In genomic region chr17:55294042-55294751, GRCh38 we compare ENCODE assay signal across 1 cellular context.
TF ChIP-seq lines count a peak whose summit lies in the region.

No MANE protein-coding gene starts in this region.

TF ChIP-seq in K562, 482 proteins besides CTCF, POLR2A, EP300 and RAD21:
- TF ChIP-seq HDAC1 (IDR thresholded peaks at IDR 0.05), result no peak
- no peak for TF ChIP-seq THAP12 (CRISPR knock-in tag; IDR thresholded peaks at IDR 0.05)
- no peak for TF ChIP-seq TAF15 (IDR thresholded peaks at IDR 0.05; ENCODE audit: low read depth, low read length)
- TF ChIP-seq ZBTB34 (CRISPR knock-in tag; IDR thresholded peaks at IDR 0.05), result no peak
- TF ChIP-seq KHSRP (IDR thresholded peaks at IDR 0.05), result no peak
- no peak for TF ChIP-seq MTA3 (IDR thresholded peaks at IDR 0.05; ENCODE audit: borderline replicate concordance)
- TF ChIP-seq ZKSCAN8 (CRISPR knock-in tag; IDR thresholded peaks at IDR 0.05), result no peak
- no peak for TF ChIP-seq TRIM28 (IDR thresholded peaks at IDR 0.05)
- TF ChIP-seq ATF1 (CRISPR knock-in tag; IDR thresholded peaks at IDR 0.05), result no peak
- no peak for TF ChIP-seq ATF1 (tag; IDR thresholded peaks at IDR 0.05)
- TF ChIP-seq ZMIZ1 (IDR thresholded peaks at IDR 0.05; ENCODE audit: low read depth in 2 of 2, low read length in 2 of 2), result no peak
- no peak for TF ChIP-seq GATAD2B (IDR thresholded peaks at IDR 0.05; ENCODE audit: borderline replicate concordance)
- no peak for TF ChIP-seq MGA (IDR thresholded peaks at IDR 0.05)
- no peak for TF ChIP-seq TAF9B (IDR thresholded peaks at IDR 0.05; ENCODE audit: partially characterized antibody)
- no peak for TF ChIP-seq KAT7 (CRISPR knock-in tag; IDR thresholded peaks at IDR 0.05; ENCODE audit: borderline replicate concordance)
- TF ChIP-seq MEF2D (tag; conservative IDR thresholded peaks at IDR 0.05; ENCODE audit: low read depth), result no peak
- TF ChIP-seq ZNF217 (CRISPR knock-in tag; IDR thresholded peaks at IDR 0.05), result no peak
